In the genomic region with DNA sequence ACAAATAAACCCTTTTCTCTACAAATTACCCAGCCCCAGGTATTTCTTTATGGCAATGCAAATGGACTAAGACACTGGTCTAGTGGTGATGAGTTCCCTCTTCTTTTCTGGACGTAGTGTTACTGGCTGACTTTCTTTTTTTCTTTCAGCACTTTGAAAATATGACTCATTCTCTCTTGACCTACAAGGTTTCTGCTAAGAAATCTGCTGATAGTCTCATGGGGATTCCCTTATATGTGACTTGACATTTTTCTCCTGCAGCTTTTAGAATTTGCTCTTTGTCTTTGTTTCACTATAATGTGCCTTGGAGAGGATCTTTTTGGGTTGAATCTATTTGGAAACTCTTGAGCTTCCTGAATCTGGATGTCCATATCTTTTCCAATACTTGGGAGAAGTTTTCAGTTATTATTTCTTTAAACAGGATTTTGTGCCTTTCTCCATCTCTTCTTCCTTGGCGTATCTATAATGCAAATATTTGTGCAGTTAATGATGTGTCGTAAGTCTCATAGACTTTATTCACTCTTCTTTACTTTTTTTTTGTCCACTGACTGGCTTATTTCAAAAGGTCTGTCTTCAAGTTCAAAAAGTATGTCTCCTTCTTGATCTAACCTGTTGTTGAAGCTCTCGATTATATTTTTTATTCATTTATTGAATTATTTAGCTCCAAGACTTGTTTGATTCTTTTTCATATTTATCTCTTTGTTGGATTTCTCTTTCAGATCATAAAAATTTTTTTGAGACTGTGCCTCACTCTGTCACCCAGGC, we compare ENCODE assay signal across 20 cellular contexts. TPM values are rescaled to one million over a fixed set of nuclear protein-coding genes. Genes with fewer than 3 reads are reported as not detected.
DNase-seq lines count a peak whose midpoint lies in the region; ATAC-seq, FAIRE-seq and TF ChIP-seq lines count a peak whose summit lies in the region.
"Had no signal": no experiment of that assay in that cellular context is flagged by ENCODE, and none has a peak within 500 bp of the region (broad histone marks: within the 10 kb centered on the region; RNA-seq: fewer than 3 reads in every experiment).

No MANE protein-coding gene starts in this region.

- no peaks in the 10 kb centered on the region for H4K20me1 ChIP-seq in astrocyte (ENCODE audit: insufficient read depth, low read length)
- no peaks in the 10 kb centered on the region for H4K20me1 ChIP-seq in neural progenitor cell (ENCODE audit: low read depth)
- H4K20me1 ChIP-seq: BLaER1 treated with 17β-estradiol and CSF1 and Interleukin-3, amounts not matched to agents 10 nM and 100 nM had no signal

- H3K27ac ChIP-seq in A549 (no peak overlapping the region), HEK293 (ENCODE audit: extremely low read depth, low read depth, low read length) (no peak overlapping the region), astrocyte (ENCODE audit: low read depth, low read length) (no peak overlapping the region), neural progenitor cell (no peak overlapping the region)
- H3K27ac ChIP-seq: BLaER1 treated with 17β-estradiol and CSF1 and Interleukin-3, amounts not matched to agents 10 nM and 100 nM; RWPE1 had no signal

- H3K27me3 ChIP-seq in astrocyte (ENCODE audit: insufficient read depth, low read length): no peaks in the 10 kb centered on the region
- H3K27me3 ChIP-seq in neural progenitor cell: no peaks in the 10 kb centered on the region
- H3K27me3 ChIP-seq: BLaER1 treated with 17β-estradiol and CSF1 and Interleukin-3, amounts not matched to agents 10 nM and 100 nM; MG63 had no signal

- H3K4me1 ChIP-seq in A549: no peaks in the 10 kb centered on the region
- H3K4me1 ChIP-seq in HEK293 (ENCODE audit: control insufficient read depth, insufficient read depth, low read length): no peaks in the 10 kb centered on the region
- no peaks in the 10 kb centered on the region for H3K4me1 ChIP-seq in astrocyte (ENCODE audit: insufficient read depth, low read length)
- no peaks in the 10 kb centered on the region for H3K4me1 ChIP-seq in neural progenitor cell
- H3K4me1 ChIP-seq: BLaER1 treated with 17β-estradiol and CSF1 and Interleukin-3, amounts not matched to agents 10 nM and 100 nM had no signal

- H3K9ac ChIP-seq in astrocyte (ENCODE audit: low read length) (no peak overlapping the region), neural progenitor cell (no peak overlapping the region)
- H3K9ac ChIP-seq: BLaER1 treated with 17β-estradiol and CSF1 and Interleukin-3, amounts not matched to agents 10 nM and 100 nM had no signal

- H2AFZ ChIP-seq in astrocyte (ENCODE audit: low read depth, low read length): no peak overlapping the region
- H2AFZ ChIP-seq in neural progenitor cell (replicated peaks): no peak overlapping the region

- no peaks in the 10 kb centered on the region for H3K4me1 Mint-ChIP-seq in astrocyte (ENCODE audit: low read depth, unreplicated experiment)
- no peaks in the 10 kb centered on the region for H3K4me1 Mint-ChIP-seq in activated T-cell treated with anti-CD3 and anti-CD28 coated beads, Interleukin-2, amount 50 U/mL, for 24 hours (ENCODE audit: low read depth)
- no peaks in the 10 kb centered on the region for H3K4me1 Mint-ChIP-seq in neural progenitor cell

- TF ChIP-seq RAD21 in A549 (conservative IDR thresholded peaks at IDR 0.05 in 1 of 2, IDR thresholded peaks at IDR 0.05 in 1 of 2): no peak

- H3K4me3 ChIP-seq in A549 (no peak overlapping the region), HEK293 (ENCODE audit: low read depth, low read length) (no peak overlapping the region), astrocyte (ENCODE audit: insufficient read depth, low read depth, low read length) (no peak overlapping the region), fibroblast of pulmonary artery (replicated peaks; ENCODE audit: low read depth, low read length) (no peak overlapping the region), neural progenitor cell (no peak overlapping the region)
- H3K4me3 ChIP-seq: BLaER1 treated with 17β-estradiol and CSF1 and Interleukin-3, amounts not matched to agents 10 nM and 100 nM; GM12878; MG63 had no signal

- FAIRE-seq in A549 (lab: Jason Lieb, UNC) (no peak), astrocyte (lab: Jason Lieb, UNC) (peak; percentile 17)
- FAIRE-seq: GM12878 had no signal

- DNase-seq in A549 (ENCODE audit: low read depth in 1 of 2, low spot score in 1 of 2) (no peak), astrocyte (ENCODE audit: low read depth) (no peak), fibroblast of pulmonary artery (ENCODE audit: low read depth) (peak; percentile 14), EL (no peak), neural progenitor cell (ENCODE audit: low spot score) (no peak)
- DNase-seq in activated T-cell treated with anti-CD3 and anti-CD28 coated beads, Interleukin-2, amount 50 U/mL, for 24 hours: no peak
- DNase-seq: AML-193; CD4-positive, alpha-beta T cell; DMS53; GDM1; MG63; NCI-H2029 treated with DMSO at 0.1 percent for 48 hours; NCI-H446 treated with DMSO at 0.1 percent for 48 hours; NCI-H526; SHP77 had no signal

- no peak overlapping the region for H3K27ac Mint-ChIP-seq in astrocyte (ENCODE audit: unreplicated experiment)
- no peak overlapping the region for H3K27ac Mint-ChIP-seq in activated T-cell treated with anti-CD3 and anti-CD28 coated beads, Interleukin-2, amount 50 U/mL, for 24 hours
- no peak overlapping the region for H3K27ac Mint-ChIP-seq in neural progenitor cell
- H3K27ac Mint-ChIP-seq: CD4-positive, alpha-beta T cell had no signal

- 76% methylated on average over 4 of the region's 4 CpGs for WGBS in A549 (ENCODE audit: missing lambda C conversion rate)

- no peaks in the 10 kb centered on the region for H3F3A ChIP-seq in neural progenitor cell (ENCODE audit: low read depth)

- CTCF ChIA-PET in A549 (lab: Yijun Ruan, JAX): interaction anchor here (3.7 kb wide), 1 partner anchor 241 kb away, joined by 18 read pairs; no protein-coding TSS in a partner anchor
- CTCF ChIA-PET in HEK293 (lab: Yijun Ruan, JAX): interaction anchor here (0.6 to 5.0 kb wide), 8 partner anchors 8 to 240 kb away, joined by 3 to 151 read pairs (median 5); a partner anchor contains a TSS

- TF ChIP-seq POLR2A in A549 (IDR thresholded peaks at IDR 0.05; ENCODE audit: low read length): no peak

- H3K4me2 ChIP-seq in A549 (no peak overlapping the region), astrocyte (ENCODE audit: low read length) (no peak overlapping the region), neural progenitor cell (no peak overlapping the region)
- H3K4me2 ChIP-seq: BLaER1 treated with 17β-estradiol and CSF1 and Interleukin-3, amounts not matched to agents 10 nM and 100 nM had no signal

- H3K9me3 Mint-ChIP-seq in astrocyte (ENCODE audit: unreplicated experiment) (peaks cover 40% of the 10 kb centered on the region), neural progenitor cell (peaks cover 50% of the 10 kb centered on the region)
- H3K9me3 Mint-ChIP-seq in activated T-cell treated with anti-CD3 and anti-CD28 coated beads, Interleukin-2, amount 50 U/mL, for 24 hours: peaks cover 33% of the 10 kb centered on the region

- no peaks in the 10 kb centered on the region for H3K27me3 Mint-ChIP-seq in astrocyte (ENCODE audit: low read depth, unreplicated experiment)
- H3K27me3 Mint-ChIP-seq in activated T-cell treated with anti-CD3 and anti-CD28 coated beads, Interleukin-2, amount 50 U/mL, for 24 hours: no peaks in the 10 kb centered on the region
- H3K27me3 Mint-ChIP-seq in neural progenitor cell (ENCODE audit: insufficient read depth, low read depth): no peaks in the 10 kb centered on the region
- H3K27me3 Mint-ChIP-seq: CD4-positive, alpha-beta T cell had no signal

- no peaks in the 10 kb centered on the region for H3K36me3 ChIP-seq in HEK293 (ENCODE audit: control insufficient read depth in 2 of 2, insufficient read depth in 1 of 2, low read length in 2 of 2)
- H3K36me3 ChIP-seq in astrocyte (ENCODE audit: insufficient read depth, low read length): no peaks in the 10 kb centered on the region
- H3K36me3 ChIP-seq in neural progenitor cell: no peaks in the 10 kb centered on the region
- H3K36me3 ChIP-seq: MG63 had no signal

- ATAC-seq in A549: no peak
- ATAC-seq: GM12878, Panc1 had no signal

- TF ChIP-seq EP300 in A549 (IDR thresholded peaks at IDR 0.05): no peak

- no peak for TF ChIP-seq CTCF in A549 (IDR thresholded peaks at IDR 0.05)
- TF ChIP-seq CTCF in HEK293 (tag by site-specific recombination; IDR thresholded peaks at IDR 0.05): no peak
- TF ChIP-seq CTCF in astrocyte (IDR thresholded peaks at IDR 0.05; ENCODE audit: insufficient read depth, low read depth, low read length): no peak
- TF ChIP-seq CTCF in fibroblast of pulmonary artery (IDR thresholded peaks at IDR 0.05; ENCODE audit: low read length, missing control alignments): no peak
- no peak for TF ChIP-seq CTCF in neural progenitor cell (IDR thresholded peaks at IDR 0.05)

- H3K79me2 ChIP-seq in astrocyte (ENCODE audit: insufficient read depth, low read length) (no peaks in the 10 kb centered on the region), neural progenitor cell (ENCODE audit: low read depth) (no peaks in the 10 kb centered on the region)

- peaks cover 20% of the 10 kb centered on the region for H3K9me3 ChIP-seq in A549
- H3K9me3 ChIP-seq in HEK293 (ENCODE audit: control insufficient read depth, insufficient read depth, low read depth, low read length): no peaks in the 10 kb centered on the region
- peaks cover 13% of the 10 kb centered on the region for H3K9me3 ChIP-seq in astrocyte (ENCODE audit: insufficient read depth, low read depth, low read length)
- H3K9me3 ChIP-seq in neural progenitor cell (ENCODE audit: low read depth): peaks cover 14% of the 10 kb centered on the region

- H3K4me3 Mint-ChIP-seq in astrocyte (ENCODE audit: unreplicated experiment): no peak overlapping the region
- H3K4me3 Mint-ChIP-seq in activated T-cell treated with anti-CD3 and anti-CD28 coated beads, Interleukin-2, amount 50 U/mL, for 24 hours: no peak overlapping the region
- no peak overlapping the region for H3K4me3 Mint-ChIP-seq in neural progenitor cell
- H3K4me3 Mint-ChIP-seq: CD4-positive, alpha-beta T cell had no signal

- H3K36me3 Mint-ChIP-seq in astrocyte (ENCODE audit: low read depth, unreplicated experiment) (peaks cover 12% of the 10 kb centered on the region), neural progenitor cell (peaks cover 8% of the 10 kb centered on the region)
- peaks cover 4% of the 10 kb centered on the region for H3K36me3 Mint-ChIP-seq in activated T-cell treated with anti-CD3 and anti-CD28 coated beads, Interleukin-2, amount 50 U/mL, for 24 hours (ENCODE audit: low read depth)

- POLR2A ChIA-PET in A549 (lab: Yijun Ruan, JAX): no interaction called here
- POLR2A ChIA-PET in HEK293 (lab: Yijun Ruan, JAX): no interaction called here

TF ChIP-seq in A549, 52 proteins besides CTCF, POLR2A, EP300 and RAD21 (continues in another document):
- no peak for TF ChIP-seq NR3C1 (IDR thresholded peaks at IDR 0.05)

TF ChIP-seq in HEK293, 187 proteins besides CTCF, POLR2A, EP300 and RAD21 (continues in another document):
- peak; percentile 100 for TF ChIP-seq SETDB1 (IDR thresholded peaks at IDR 0.05; ENCODE audit: insufficient read length, low read length)

RNA-seq across cellular contexts. Expression of a gene that starts 42.2 kb away (rescaled TPM):
- polyA plus RNA-seq in A549 (2011; rRNA removed): 119 and 144 TPM in 2 replicates
- 104 and 114 TPM in 2 replicates for polyA plus RNA-seq in A549 (2012; cell fraction: cytosol; rRNA removed)
- polyA plus RNA-seq in A549 (2012; cell fraction: nucleus; rRNA removed): 39.4 and 46.1 TPM in 2 replicates
- polyA plus RNA-seq in A549 (2017; fragmentation: RNase III; extraction: RNeasy Plus Mini Kit Qiagen cat#74134 plus additional on column Dnase treatment): 80.0 to 115 TPM (median 90.1 TPM) in 3 replicates
- polyA minus RNA-seq in A549 (2011; rRNA and poly(A)+ RNA removed): 28.6 and 30.4 TPM in 2 replicates
- total RNA-seq in astrocyte: 32.4 and 32.8 TPM in 2 replicates
- total RNA-seq in neural progenitor cell (ENCODE audit: low replicate concordance): 2.7 and 9.5 TPM in 2 replicates
- total RNA-seq: CD4-positive, alpha-beta T cell had no signal
